8 cellular contexts compared by ENCODE assay signal in genomic region chr1:25232027-25232865, GRCh38. TPM values are rescaled to one million over a fixed set of nuclear protein-coding genes. Genes with fewer than 3 reads are reported as not detected.
A peak's percentile ranks its signal among the peaks of the same experiment; 100 is the strongest.
DNase-seq lines count a peak whose midpoint lies in the region; ATAC-seq and TF ChIP-seq lines count a peak whose summit lies in the region.

TSS of gene SYF2 (minus strand) at chr1:25232502. CDS start at chr1:25232467, 35 bp downstream.

- ATAC-seq in GM18502 (IDR thresholded peaks at IDR 0.05; ENCODE audit: poor library complexity, unreplicated experiment), result peak; percentile 78
- peak; percentile 72 for ATAC-seq in HG02973 (IDR thresholded peaks at IDR 0.05; ENCODE audit: unreplicated experiment)

- H3K36me3 ChIP-seq in hepatocyte (replicated peaks; ENCODE audit: insufficient read depth, low read depth), result peaks cover 5% of the 10 kb centered on the region

- H3K4me1 ChIP-seq in hepatocyte (ENCODE audit: insufficient read depth), result peaks cover 5% of the 10 kb centered on the region

- no peak for TF ChIP-seq CTCF in astrocyte of the cerebellum (IDR thresholded peaks at IDR 0.05; ENCODE audit: low read depth, low read length, missing control alignments)
- no peak for TF ChIP-seq CTCF in hepatocyte (IDR thresholded peaks at IDR 0.05; ENCODE audit: poor library complexity)

- H3K9me2 ChIP-seq in hepatocyte (replicated peaks; ENCODE audit: insufficient read depth), result no peaks in the 10 kb centered on the region

- DNase-seq in NCI-H2029 (lab: John Stamatoyannopoulos, UW) (peak; percentile 75), T-helper 22 cell (ENCODE audit: low read depth) (peak; percentile 84), astrocyte of the cerebellum (ENCODE audit: low read depth) (peak; percentile 82), hepatocyte (ENCODE audit: low spot score) (peak; percentile 96), renal cortical epithelial cell (ENCODE audit: low read depth) (peak; percentile 90), cortex of kidney (lab: John Stamatoyannopoulos, UW) (no peak)

- H3K27me3 ChIP-seq in hepatocyte, result no peaks in the 10 kb centered on the region

- in situ Hi-C loops in astrocyte of the cerebellum (cut with HindIII; ENCODE audit: low sequenced_read_pairs), result no loop called here

- H4K20me1 ChIP-seq in hepatocyte (ENCODE audit: insufficient read depth, poor library complexity, severe bottlenecking), result no peaks in the 10 kb centered on the region

- peak within 1 kb of the TSS; percentile 83 for H3K4me2 ChIP-seq in hepatocyte

- WGBS in hepatocyte (ENCODE audit: low lambda C conversion rate, missing lambda C conversion rate), result under 1% methylated on average over 54 of the region's 54 CpGs

- peak within 1 kb of the TSS; percentile 95 for H3K27ac ChIP-seq in hepatocyte

- H3K9me3 ChIP-seq in hepatocyte (ENCODE audit: low read depth), result no peaks in the 10 kb centered on the region

- peaks cover 50% of the 10 kb centered on the region for H3K79me2 ChIP-seq in hepatocyte

- peak within 1 kb of the TSS; percentile 66 for H2AFZ ChIP-seq in hepatocyte

- H3K4me3 ChIP-seq in astrocyte of the cerebellum (ENCODE audit: low read depth, low read length) (peak within 1 kb of the TSS; percentile 96), hepatocyte (peak within 1 kb of the TSS; percentile 64)

RNA-seq across cellular contexts. Expression of gene SYF2, which starts in this region (rescaled TPM):
- 53.6 and 66.3 TPM in 2 replicates for total RNA-seq in hepatocyte
- 34.2 and 49.2 TPM in 2 replicates for polyA plus RNA-seq in hepatocyte
- 47.8 and 51.7 TPM in 2 replicates for total RNA-seq in renal cortical epithelial cell
